8 cellular contexts compared by ENCODE assay signal in genomic region chr5:70400984-70401686, GRCh38.
DNase-seq lines count a peak whose midpoint lies in the region; ATAC-seq and TF ChIP-seq lines count a peak whose summit lies in the region.
"Not testable (repeated sequence)": the region's sequence is repeated elsewhere in the genome, so short reads cannot be mapped to it uniquely, and the experiment has no call there.

No MANE protein-coding gene starts in this region.

- H3K36me3 ChIP-seq in H7 (replicated peaks; ENCODE audit: control insufficient read depth, insufficient read depth, low read length); Panc1 (ENCODE audit: control insufficient read depth, insufficient read depth, low read length); iPS DF 6.9 (ENCODE audit: control insufficient read depth, insufficient read depth, low read length): not testable (repeated sequence)

- POLR2A ChIA-PET in Panc1 (lab: Charles Lee), result not testable (repeated sequence)

- WGBS in iPS DF 6.9 (ENCODE audit: insufficient coverage, insufficient read length), result no CpG with 5 or more reads among the region's 71 CpGs

- H3K4me1 ChIP-seq in Panc1 (ENCODE audit: control insufficient read depth, insufficient read depth, low read length); iPS DF 6.9 (ENCODE audit: control insufficient read depth, insufficient read depth, low read length): not testable (repeated sequence)

- not testable (repeated sequence) for DNase-seq in H7; Panc1 (ENCODE audit: low read depth, low spot score); coronary artery (ENCODE audit: low spot score); iPS DF 6.9 (ENCODE audit: low read depth, low spot score)
- peak; percentile 87 for DNase-seq in activated T-cell treated with anti-CD3 and anti-CD28 coated beads, Interleukin-2, amount 50 U/mL, for 24 hours
- DNase-seq in omental fat pad (ENCODE audit: low spot score), result peak; percentile 22
- DNase-seq in stimulated activated CD8-positive, alpha-beta memory T cell treated with anti-CD3 and anti-CD28 coated beads, Interleukin-4, amount 100 ng/mL, for 48 hours, result peak; percentile 69

- peak overlapping the region; percentile 90 for H3K27ac Mint-ChIP-seq in activated T-cell treated with anti-CD3 and anti-CD28 coated beads, Interleukin-2, amount 50 U/mL, for 24 hours

- not testable (repeated sequence) for H3K36me3 Mint-ChIP-seq in activated T-cell treated with anti-CD3 and anti-CD28 coated beads, Interleukin-2, amount 50 U/mL, for 24 hours (ENCODE audit: low read depth)

- BruUV-seq in Panc1 (replicated peaks; lab: Mats Ljungman, UMichigan), result not testable (repeated sequence)

- H3K27me3 ChIP-seq in H7 (ENCODE audit: control insufficient read depth, insufficient read depth, low read length); Panc1 (ENCODE audit: control insufficient read depth, insufficient read depth, low read length); iPS DF 6.9 (ENCODE audit: control insufficient read depth, insufficient read depth, low read length): not testable (repeated sequence)

- in situ Hi-C loops in Panc1 (cut with HindIII; ENCODE audit: low pct_unique_long_range_greater_than_20kb, low sequenced_read_pairs), result not testable (repeated sequence)

- not testable (repeated sequence) for H3K9me3 ChIP-seq in Panc1 (ENCODE audit: control insufficient read depth, insufficient read depth, low read depth, low read length); iPS DF 6.9 (ENCODE audit: control insufficient read depth, insufficient read depth, low read length)

- H3K4me3 Mint-ChIP-seq in activated T-cell treated with anti-CD3 and anti-CD28 coated beads, Interleukin-2, amount 50 U/mL, for 24 hours, result peak overlapping the region; percentile 85

- peak; percentile 45 for TF ChIP-seq CTCF in C4-2B (conservative IDR thresholded peaks at IDR 0.05)
- peak; percentile 19; the same call in 1 of the 2 replicates for TF ChIP-seq CTCF in Panc1 (IDR thresholded peaks at IDR 0.05)
- TF ChIP-seq CTCF in coronary artery (IDR thresholded peaks at IDR 0.05); omental fat pad (IDR thresholded peaks at IDR 0.05): not testable (repeated sequence)

- H3K27ac ChIP-seq in C4-2B (peak overlapping the region; percentile 85), coronary artery (peak overlapping the region; percentile 37 to 79)
- not testable (repeated sequence) for H3K27ac ChIP-seq in Panc1 (ENCODE audit: low read length); iPS DF 6.9 (ENCODE audit: low read length)

- CTCF ChIA-PET in Panc1 (lab: Charles Lee), result not testable (repeated sequence)

- peak overlapping the region; percentile 49 for H3K4me3 ChIP-seq in H7 (ENCODE audit: insufficient read depth, low read depth, low read length)
- H3K4me3 ChIP-seq in Panc1 (ENCODE audit: low read depth in 2 of 2, low read length in 2 of 2), result peak overlapping the region; percentile 35 to 37
- H3K4me3 ChIP-seq in coronary artery, result peak overlapping the region; percentile 66
- H3K4me3 ChIP-seq in iPS DF 6.9 (ENCODE audit: low read length), result peak overlapping the region; percentile 59; the same call in 1 of the 2 replicates

- peak; percentile 90 for ATAC-seq in Panc1
- ATAC-seq in omental fat pad (ENCODE audit: low FRiP score), result peak; percentile 75

- H3K4me1 Mint-ChIP-seq in activated T-cell treated with anti-CD3 and anti-CD28 coated beads, Interleukin-2, amount 50 U/mL, for 24 hours (ENCODE audit: low read depth), result not testable (repeated sequence)

- intact Hi-C loops in Panc1 (cut with micrococcal nuclease; ENCODE audit: unreplicated experiment), result not testable (repeated sequence)

- not testable (repeated sequence) for H3K27me3 Mint-ChIP-seq in activated T-cell treated with anti-CD3 and anti-CD28 coated beads, Interleukin-2, amount 50 U/mL, for 24 hours

- not testable (repeated sequence) for H3K9me3 Mint-ChIP-seq in activated T-cell treated with anti-CD3 and anti-CD28 coated beads, Interleukin-2, amount 50 U/mL, for 24 hours
